Comparison of ENCODE assay signal across 1 cellular context in genomic region chr15:35120173-35120572, GRCh38.
A peak's percentile ranks its signal among the peaks of the same experiment; 100 is the strongest.
TF ChIP-seq lines count a peak whose summit lies in the region.

No MANE protein-coding gene starts in this region.

TF ChIP-seq in HepG2, 621 proteins besides CTCF, POLR2A, EP300 and RAD21 (continued from another document):
- no peak for TF ChIP-seq PATZ1 (CRISPR knock-in tag; IDR thresholded peaks at IDR 0.05)
- no peak for TF ChIP-seq ATM (IDR thresholded peaks at IDR 0.05; ENCODE audit: borderline replicate concordance)
- no peak for TF ChIP-seq FOXK2 (IDR thresholded peaks at IDR 0.05)
- no peak for TF ChIP-seq RFXAP (CRISPR knock-in tag; IDR thresholded peaks at IDR 0.05; ENCODE audit: borderline replicate concordance)
- no peak for TF ChIP-seq SNAI1 (CRISPR knock-in tag; IDR thresholded peaks at IDR 0.05; ENCODE audit: borderline replicate concordance)
- TF ChIP-seq BCL6 (CRISPR knock-in tag; IDR thresholded peaks at IDR 0.05) = peak; percentile 80
- TF ChIP-seq DZIP1 (CRISPR knock-in tag; IDR thresholded peaks at IDR 0.05) = no peak
